ENCODE assay signal across 8 cellular contexts in the genomic region with DNA sequence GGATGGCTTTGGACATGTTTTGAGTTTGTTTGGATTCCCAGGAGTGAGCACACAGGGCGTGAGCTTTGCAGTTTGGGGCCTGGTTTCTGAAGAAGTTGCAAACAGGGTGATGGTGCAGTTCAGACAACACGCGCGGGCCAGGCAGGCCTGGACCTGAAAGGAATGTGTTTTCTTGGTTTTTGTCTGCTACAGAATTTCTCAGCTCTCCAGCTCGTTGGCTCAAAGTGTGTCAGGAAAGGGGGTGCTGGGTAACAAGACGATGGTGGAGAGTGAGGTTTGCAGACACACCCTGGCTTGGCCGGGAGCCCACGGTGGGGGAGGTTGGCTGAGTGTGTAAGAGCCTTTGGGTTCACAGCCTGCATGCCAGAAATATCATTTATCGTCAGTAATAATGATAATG.
DNase-seq lines count a peak whose midpoint lies in the region; ATAC-seq and TF ChIP-seq lines count a peak whose summit lies in the region.
"Had no signal": no experiment of that assay in that cellular context is flagged by ENCODE, and none has a peak within 500 bp of the region (broad histone marks: within the 10 kb centered on the region; RNA-seq: fewer than 3 reads in every experiment).

No MANE protein-coding gene starts in this region.

- peaks cover 0 to 3% (median under 1%) of the 10 kb centered on the region in 4 donors for H3K36me3 ChIP-seq in stomach

- H3K27ac ChIP-seq in right cardiac atrium (ENCODE audit: low read length): peak overlapping the region; percentile 48
- H3K27ac ChIP-seq in stomach: peak overlapping the region; percentile 1 to 64 (median 57)

- ATAC-seq in right cardiac atrium (peak; percentile 70 to 77), HG02938 (IDR thresholded peaks at IDR 0.05; ENCODE audit: unreplicated experiment) (no peak)

- TF ChIP-seq POLR2A in stomach (IDR thresholded peaks at IDR 0.05): no peak

- H3K4me3 ChIP-seq in right cardiac atrium (ENCODE audit: low read length) (no peak overlapping the region), stomach (no peak overlapping the region)

- TF ChIP-seq EP300 in stomach (IDR thresholded peaks at IDR 0.05): no peak

- DNase-seq in HS-27A (ENCODE audit: low read depth): peak; percentile 86
- peak; percentile 75 for DNase-seq in amniotic epithelial cell (ENCODE audit: low read depth)
- DNase-seq in right cardiac atrium: peak; percentile 72 to 90 (median 86)
- no peak for DNase-seq in stomach
- no peak for DNase-seq in NCI-H2227 treated with DMSO at 0.1 percent for 48 hours (lab: John Stamatoyannopoulos, UW)
- DNase-seq in H4 (ENCODE audit: low spot score): no peak
- DNase-seq: NCI-H524 treated with DMSO at 0.1 percent for 48 hours had no signal

- H3K4me1 ChIP-seq in right cardiac atrium (ENCODE audit: control insufficient read depth, insufficient read depth, low read length) (peaks cover 11% of the 10 kb centered on the region), stomach (peaks cover 20 to 63% (median 26%) of the 10 kb centered on the region in 4 donors)

- no peaks in the 10 kb centered on the region for H3K9me3 ChIP-seq in right cardiac atrium (ENCODE audit: control insufficient read depth, low read length)
- no peaks in the 10 kb centered on the region for H3K9me3 ChIP-seq in stomach

- TF ChIP-seq CTCF in stomach (IDR thresholded peaks at IDR 0.05): no peak

- intact Hi-C loops in right cardiac atrium (cut with DNase I) (no loop called here), stomach (cut with DNase I; ENCODE audit: low total_unique reads) (no loop called here)

- 19% methylated on average over 9 of the region's 9 CpGs for WGBS in right cardiac atrium
- WGBS in stomach, 5 donors: 15 to 36% (median 31%) methylated on average over 6 to 9 of the region's 9 CpGs

- H3K27me3 ChIP-seq in right cardiac atrium (ENCODE audit: control insufficient read depth, insufficient read depth) (no peaks in the 10 kb centered on the region), stomach (no peaks in the 10 kb centered on the region)

Comparison
In these comparisons a context has a peak if more than half of its experiments do, and no peak if none do; other contexts are left out.
1. DNase-seq: peak in HS-27A (single experiment), amniotic epithelial cell (single experiment) and right cardiac atrium (3 of 3); none in stomach (single experiment), NCI-H2227 treated with DMSO at 0.1 percent for 48 hours (single experiment) and H4 (single experiment).